In genomic region chr1:211007830-211008229, GRCh38 we compare ENCODE assay signal across 9 cellular contexts.
"Had no signal": no experiment of that assay in that cellular context is flagged by ENCODE, and none has a peak within 500 bp of the region (broad histone marks: within the 10 kb centered on the region; RNA-seq: fewer than 3 reads in every experiment).

No MANE protein-coding gene starts in this region.

- H3K27ac Mint-ChIP-seq: HFFc6, IgD-negative memory B cell had no signal

- H3K9me3 Mint-ChIP-seq: HFFc6 had no signal

- H3K36me3 Mint-ChIP-seq: IgD-negative memory B cell had no signal

- H3K4me3 ChIP-seq: GM23248, HAP-1 had no signal

- H3K4me1 ChIP-seq: HAP-1 had no signal

- H3K4me1 Mint-ChIP-seq: IgD-negative memory B cell had no signal

- H3K27ac ChIP-seq: GM23248, HL-60 had no signal

- H3K9me3 ChIP-seq: HAP-1 had no signal

- DNase-seq: GM23248, GOT3, H7, HFFc6, KG1 had no signal

- ATAC-seq: HCT116 had no signal

- H3K4me3 Mint-ChIP-seq: HFFc6, IgD-negative memory B cell had no signal
